Comparison of ENCODE assay signal across 14 cellular contexts in genomic region chr10:81031774-81032173, GRCh38.
DNase-seq lines count a peak whose midpoint lies in the region; ATAC-seq and TF ChIP-seq lines count a peak whose summit lies in the region.
"Had no signal": no experiment of that assay in that cellular context is flagged by ENCODE, and none has a peak within 500 bp of the region (broad histone marks: within the 10 kb centered on the region; RNA-seq: fewer than 3 reads in every experiment).

No MANE protein-coding gene starts in this region.

- DNase-seq in GM12864 (ENCODE audit: low read depth) (peak; percentile 31), COLO668 (lab: John Stamatoyannopoulos, UW; ENCODE audit: unreplicated experiment) (no peak), NCI-H2196 treated with DMSO at 0.1 percent for 48 hours (lab: John Stamatoyannopoulos, UW; ENCODE audit: unreplicated experiment) (no peak)
- no peak for DNase-seq in activated naive CD4-positive, alpha-beta T cell treated with anti-CD3 and anti-CD28 coated beads, Interleukin-2, amount 50 U/mL, for 16 hours
- no peak for DNase-seq in activated T-helper 2 cell treated with anti-CD3 and anti-CD28 coated beads, Interferon-gamma antibody, Interleukin-2, Interleukin-4, amounts not matched to agents 10 μg/mL and 5 μg/mL and 100 μg/mL, durations not matched to agents 14 hours and 24 hours and 36 hours (ENCODE audit: low spot score)
- DNase-seq: activated CD4-positive, alpha-beta T cell treated with anti-CD3 and anti-CD28 coated beads for 36 hours; NCI-H1048; NCI-H748 treated with DMSO at 0.1 percent for 48 hours; nephron progenitor cell; testis had no signal

- H3K27me3 Mint-ChIP-seq in activated T-helper 2 cell treated with anti-CD3 and anti-CD28 coated beads, Interferon-gamma antibody, Interleukin-2, Interleukin-4, amounts not matched to agents 10 μg/mL and 5 μg/mL and 100 μg/mL, durations not matched to agents 14 hours and 24 hours and 36 hours (ENCODE audit: low read depth): no peaks in the 10 kb centered on the region

- no peaks in the 10 kb centered on the region for H3K4me1 Mint-ChIP-seq in activated T-helper 2 cell treated with anti-CD3 and anti-CD28 coated beads, Interferon-gamma antibody, Interleukin-2, Interleukin-4, amounts not matched to agents 10 μg/mL and 5 μg/mL and 100 μg/mL, durations not matched to agents 14 hours and 24 hours and 36 hours (ENCODE audit: low read depth)
- H3K4me1 Mint-ChIP-seq: activated CD4-positive, alpha-beta T cell treated with anti-CD3 and anti-CD28 coated beads for 36 hours; nephron progenitor cell had no signal

- no peak overlapping the region for H3K4me3 Mint-ChIP-seq in activated T-helper 2 cell treated with anti-CD3 and anti-CD28 coated beads, Interferon-gamma antibody, Interleukin-2, Interleukin-4, amounts not matched to agents 10 μg/mL and 5 μg/mL and 100 μg/mL, durations not matched to agents 14 hours and 24 hours and 36 hours (ENCODE audit: low read depth)
- H3K4me3 Mint-ChIP-seq: activated CD4-positive, alpha-beta T cell treated with anti-CD3 and anti-CD28 coated beads for 36 hours; nephron progenitor cell had no signal

- H3K4me3 ChIP-seq in GM12864 (ENCODE audit: low read depth, low read length): no peak overlapping the region
- H3K4me3 ChIP-seq: SK-N-MC, testis had no signal

- H3K36me3 Mint-ChIP-seq in activated T-helper 2 cell treated with anti-CD3 and anti-CD28 coated beads, Interferon-gamma antibody, Interleukin-2, Interleukin-4, amounts not matched to agents 10 μg/mL and 5 μg/mL and 100 μg/mL, durations not matched to agents 14 hours and 24 hours and 36 hours (ENCODE audit: low read depth): no peaks in the 10 kb centered on the region

- no peak for TF ChIP-seq CTCF in GM12864 (IDR thresholded peaks at IDR 0.05; ENCODE audit: low read depth, low read length, missing control alignments)

- intact Hi-C loops in activated T-helper 2 cell treated with anti-CD3 and anti-CD28 coated beads, Interferon-gamma antibody, Interleukin-2, Interleukin-4, amounts not matched to agents 10 μg/mL and 5 μg/mL and 100 μg/mL, durations not matched to agents 14 hours and 24 hours and 36 hours (cut with micrococcal nuclease): no loop called here

- H3K27ac Mint-ChIP-seq in activated T-helper 2 cell treated with anti-CD3 and anti-CD28 coated beads, Interferon-gamma antibody, Interleukin-2, Interleukin-4, amounts not matched to agents 10 μg/mL and 5 μg/mL and 100 μg/mL, durations not matched to agents 14 hours and 24 hours and 36 hours: no peak overlapping the region
- H3K27ac Mint-ChIP-seq: activated CD4-positive, alpha-beta T cell treated with anti-CD3 and anti-CD28 coated beads for 36 hours had no signal

- no peaks in the 10 kb centered on the region for H3K9me3 Mint-ChIP-seq in activated T-helper 2 cell treated with anti-CD3 and anti-CD28 coated beads, Interferon-gamma antibody, Interleukin-2, Interleukin-4, amounts not matched to agents 10 μg/mL and 5 μg/mL and 100 μg/mL, durations not matched to agents 14 hours and 24 hours and 36 hours

- peak; percentile 57 for ATAC-seq in GM19328 (IDR thresholded peaks at IDR 0.05; ENCODE audit: unreplicated experiment)
- peak; percentile 62 for ATAC-seq in HG02571 (IDR thresholded peaks at IDR 0.05; ENCODE audit: unreplicated experiment)
- peak; percentile 57 for ATAC-seq in HG03135 (IDR thresholded peaks at IDR 0.05; ENCODE audit: unreplicated experiment)
- ATAC-seq: activated CD4-positive, alpha-beta T cell treated with anti-CD3 and anti-CD28 coated beads for 36 hours had no signal
